Comparison of ENCODE assay signal across 8 cellular contexts in genomic region chr6:108559097-108559883, GRCh38. TPM values are rescaled to one million over a fixed set of nuclear protein-coding genes. Genes with fewer than 3 reads are reported as not detected.
DNase-seq lines count a peak whose midpoint lies in the region; ATAC-seq lines count a peak whose summit lies in the region.

No MANE protein-coding gene starts in this region.

- H3K27me3 ChIP-seq in SJCRH30 (no peaks in the 10 kb centered on the region), neuronal stem cell (ENCODE audit: control insufficient read depth in 3 of 3, insufficient read depth in 3 of 3, low read depth in 1 of 3, low read length in 3 of 3) (peaks cover 0 to 9% (median 0%) of the 10 kb centered on the region in 3 experiments), subcutaneous abdominal adipose tissue (ENCODE audit: control insufficient read depth in 5 of 5, insufficient read depth in 4 of 5, low read length in 5 of 5) (no peaks in the 10 kb centered on the region)

- H3K4me2 ChIP-seq in neuronal stem cell (ENCODE audit: insufficient read depth, low read length, poor library complexity, severe bottlenecking), result peak overlapping the region; percentile 83

- peak overlapping the region; percentile 93 for H3K23ac ChIP-seq in neuronal stem cell (ENCODE audit: low read depth, low read length, poor library complexity)

- no CpG with 5 or more reads among the region's 84 CpGs for WGBS in neuronal stem cell (ENCODE audit: extremely low coverage in 2 of 2, insufficient read length in 2 of 2, insufficient replicate concordance in 1 of 2), 2 donors

- H3K4me1 ChIP-seq in SJCRH30, result peaks cover 5% of the 10 kb centered on the region; the same call in 1 of the 2 replicates
- peaks cover 0 to 19% of the 10 kb centered on the region in 2 donors for H3K4me1 ChIP-seq in neuronal stem cell (ENCODE audit: control insufficient read depth in 2 of 2, insufficient read depth in 1 of 2, low read depth in 1 of 2, low read length in 2 of 2)
- peaks cover 0 to 64% (median 46%) of the 10 kb centered on the region in 5 donors for H3K4me1 ChIP-seq in subcutaneous abdominal adipose tissue (ENCODE audit: control insufficient read depth in 5 of 5, insufficient read depth in 5 of 5, low read length in 5 of 5)

- peak overlapping the region; percentile 92 for H2BK15ac ChIP-seq in neuronal stem cell (ENCODE audit: low read length)

- H3K9ac ChIP-seq in neuronal stem cell (ENCODE audit: low read depth, low read length, poor library complexity) (peak overlapping the region; percentile 97), subcutaneous abdominal adipose tissue (ENCODE audit: low read length in 5 of 5) (peak overlapping the region; percentile 50 to 96 (median 87))

- peak overlapping the region; percentile 98 for H3K14ac ChIP-seq in neuronal stem cell (ENCODE audit: low read length)

- no peak overlapping the region for H4K91ac ChIP-seq in neuronal stem cell (ENCODE audit: low read depth, low read length, poor library complexity)

- ATAC-seq in GM21717 (IDR thresholded peaks at IDR 0.05; ENCODE audit: unreplicated experiment), result peak; percentile 35

- peak overlapping the region; percentile 87 for H2AFZ ChIP-seq in neuronal stem cell (ENCODE audit: low read length)

- peak; percentile 32 for DNase-seq in DMS153 treated with DMSO at 0.1 percent for 48 hours (lab: John Stamatoyannopoulos, UW; ENCODE audit: unreplicated experiment)
- peak; percentile 88 for DNase-seq in M059J (ENCODE audit: low read depth)
- peak; percentile 86 for DNase-seq in SJCRH30
- peak; percentile 88 for DNase-seq in activated naive CD4-positive, alpha-beta T cell treated with Interleukin-2 at 50 U/mL for 16 hours
- peak; percentile 82 for DNase-seq in foreskin melanocyte
- DNase-seq in neuronal stem cell (ENCODE audit: low spot score), result peak; percentile 80

- H3K27ac ChIP-seq in SJCRH30 (peak overlapping the region; percentile 61), neuronal stem cell (replicated peaks; ENCODE audit: low read length) (peak overlapping the region; percentile 91), subcutaneous abdominal adipose tissue (ENCODE audit: low read depth, low read length) (peak overlapping the region; percentile 97)

- peak overlapping the region; percentile 90 for H2BK12ac ChIP-seq in neuronal stem cell (ENCODE audit: low read length)

- peak overlapping the region; percentile 84 for H3K4ac ChIP-seq in neuronal stem cell (ENCODE audit: low read length)

- peak overlapping the region; percentile 96 for H2BK5ac ChIP-seq in neuronal stem cell (ENCODE audit: low read length)

- peak overlapping the region; percentile 99 for H3K18ac ChIP-seq in neuronal stem cell (ENCODE audit: low read length)

- H2AK5ac ChIP-seq in neuronal stem cell (ENCODE audit: low read depth, low read length), result peak overlapping the region; percentile 46

- H2BK120ac ChIP-seq in neuronal stem cell (ENCODE audit: low read depth, low read length), result peak overlapping the region; percentile 67

- H3K4me3 ChIP-seq in SJCRH30 (peak overlapping the region; percentile 85), neuronal stem cell (ENCODE audit: low read length in 2 of 2) (peak overlapping the region; percentile 71 to 87), subcutaneous abdominal adipose tissue (ENCODE audit: low read depth in 1 of 5, low read length in 5 of 5) (peak overlapping the region; percentile 86 to 97 (median 90))

- H3K36me3 ChIP-seq in SJCRH30, result no peaks in the 10 kb centered on the region
- peaks cover 0 to 11% of the 10 kb centered on the region in 2 donors for H3K36me3 ChIP-seq in neuronal stem cell (replicated peaks in 1 of 2; ENCODE audit: control insufficient read depth in 2 of 2, insufficient read depth in 2 of 2, low read length in 2 of 2)
- no peaks in the 10 kb centered on the region for H3K36me3 ChIP-seq in subcutaneous abdominal adipose tissue (ENCODE audit: control insufficient read depth in 5 of 5, insufficient read depth in 5 of 5, low read length in 5 of 5)

- H4K8ac ChIP-seq in neuronal stem cell (ENCODE audit: low read depth, low read length), result peak overlapping the region; percentile 72

- peaks cover 9% of the 10 kb centered on the region for H3K79me1 ChIP-seq in neuronal stem cell (ENCODE audit: low read depth, low read length)

- H3K9me3 ChIP-seq in SJCRH30 (replicated peaks) (no peaks in the 10 kb centered on the region), neuronal stem cell (replicated peaks in 1 of 2; ENCODE audit: control insufficient read depth in 2 of 2, insufficient read depth in 1 of 2, low read depth in 1 of 2, low read length in 2 of 2) (peaks cover 0 to 10% of the 10 kb centered on the region in 2 donors), subcutaneous abdominal adipose tissue (ENCODE audit: control insufficient read depth in 5 of 5, low read length in 5 of 5) (no peaks in the 10 kb centered on the region)

RNA-seq across cellular contexts. Expression of gene FOXO3, which starts 1.4 kb away (rescaled TPM):
- total RNA-seq in M059J (2014; rRNA removed; shearing (Covaris generic)), result 22.9 and 34.1 TPM in 2 replicates
- 35.0 and 35.7 TPM in 2 replicates for total RNA-seq in SJCRH30 (2014; rRNA removed; shearing (Covaris generic))
- polyA plus RNA-seq in neuronal stem cell (2013, experiment 1 of 2), result 15.5 TPM
- 16.5 TPM for polyA plus RNA-seq in neuronal stem cell (2013, experiment 2 of 2)

Comparison
In these comparisons a context has a peak if more than half of its experiments do, and no peak if none do; other contexts are left out.
1. Peak in every context shown above with its lines: DNase-seq, ATAC-seq, H3K4me3 ChIP-seq and H3K27ac ChIP-seq.
2. DNase-seq: peak in every context shown above with its lines; median percentile 88 in M059J; 88 in activated naive CD4-positive, alpha-beta T cell treated with Interleukin-2 at 50 U/mL for 16 hours; 86 in SJCRH30; 82 in foreskin melanocyte; 80 in neuronal stem cell; 32 in DMS153 treated with DMSO at 0.1 percent for 48 hours.